In genomic region chr3:37909067-37909911, GRCh38 we compare ENCODE assay signal across 13 cellular contexts. TPM values are rescaled to one million over a fixed set of nuclear protein-coding genes. Genes with fewer than 3 reads are reported as not detected.
DNase-seq lines count a peak whose midpoint lies in the region; FAIRE-seq and TF ChIP-seq lines count a peak whose summit lies in the region.
"Had no signal": no experiment of that assay in that cellular context is flagged by ENCODE, and none has a peak within 500 bp of the region (broad histone marks: within the 10 kb centered on the region; RNA-seq: fewer than 3 reads in every experiment).

No MANE protein-coding gene starts in this region.

- intact Hi-C loops in testis (cut with DNase I; ENCODE audit: low total_unique reads), result no loop called here

- no peaks in the 10 kb centered on the region for H3K36me3 ChIP-seq in testis (ENCODE audit: low read depth, missing control alignments)
- no peaks in the 10 kb centered on the region for H3K36me3 ChIP-seq in hepatocyte (replicated peaks; ENCODE audit: insufficient read depth, low read depth)
- H3K36me3 ChIP-seq: sigmoid colon, vagina had no signal

- FAIRE-seq in HTR-8/SVneo (lab: Jason Lieb, UNC), result no peak
- FAIRE-seq: colon had no signal

- TF ChIP-seq POLR2A in testis (IDR thresholded peaks at IDR 0.05), result no peak

- H3K4me1 ChIP-seq in testis (peaks cover 40% of the 10 kb centered on the region), hepatocyte (ENCODE audit: insufficient read depth) (peaks cover 30% of the 10 kb centered on the region)

- H3K27me3 ChIP-seq in testis, result no peaks in the 10 kb centered on the region
- no peaks in the 10 kb centered on the region for H3K27me3 ChIP-seq in hepatocyte
- H3K27me3 ChIP-seq: sigmoid colon, vagina had no signal

- no peak overlapping the region for H2AFZ ChIP-seq in hepatocyte

- DNase-seq in LHCN-M2 (ENCODE audit: low read depth) (peak; percentile 37), islet precursor cell (peak; percentile 89), testis (peak; percentile 38), HTR-8/SVneo (ENCODE audit: insufficient read length, low spot score) (no peak), hepatocyte (ENCODE audit: low spot score) (no peak)
- DNase-seq in activated CD4-positive, alpha-beta T cell treated with anti-CD3 and anti-CD28 coated beads for 1 hour, result no peak
- DNase-seq: activated effector memory CD4-positive, alpha-beta T cell treated with Interleukin-2 at 50 U/mL for 16 hours; DMS53; glutamatergic neuron; sigmoid colon had no signal

- peak overlapping the region; percentile 4; the same call in 1 of the 2 replicates for H3K27ac ChIP-seq in VCaP
- H3K27ac ChIP-seq in testis, result peak overlapping the region in 1 of 2 donors; percentile 12
- no peak overlapping the region for H3K27ac ChIP-seq in hepatocyte
- H3K27ac ChIP-seq: vagina had no signal

- no peak for TF ChIP-seq CTCF in VCaP (conservative IDR thresholded peaks at IDR 0.05)
- no peak for TF ChIP-seq CTCF in testis (IDR thresholded peaks at IDR 0.05)
- no peak for TF ChIP-seq CTCF in hepatocyte (IDR thresholded peaks at IDR 0.05; ENCODE audit: poor library complexity)

- peaks cover 58% of the 10 kb centered on the region for H3K79me2 ChIP-seq in hepatocyte

- 59 to 70% methylated on average over 5 of the region's 5 CpGs for WGBS in testis, 2 donors
- 97% methylated on average over 5 of the region's 5 CpGs for WGBS in hepatocyte (ENCODE audit: low lambda C conversion rate, missing lambda C conversion rate)

- H3K9me3 ChIP-seq in testis (no peaks in the 10 kb centered on the region), hepatocyte (ENCODE audit: low read depth) (no peaks in the 10 kb centered on the region)
- H3K9me3 ChIP-seq: sigmoid colon, vagina had no signal

- H3K9me2 ChIP-seq in hepatocyte (replicated peaks; ENCODE audit: insufficient read depth), result no peaks in the 10 kb centered on the region

- H3K4me2 ChIP-seq in hepatocyte, result no peak overlapping the region

- H4K20me1 ChIP-seq in hepatocyte (ENCODE audit: insufficient read depth, poor library complexity, severe bottlenecking), result peaks cover 8% of the 10 kb centered on the region

- H3K4me3 ChIP-seq in testis, result no peak overlapping the region
- H3K4me3 ChIP-seq in hepatocyte, result no peak overlapping the region
- H3K4me3 ChIP-seq: sigmoid colon, vagina had no signal

RNA-seq across cellular contexts. Expression of gene CTDSPL, which starts 47.6 kb away (rescaled TPM):
- total RNA-seq in LHCN-M2 (2014; rRNA removed), result 25.6 and 26.5 TPM in 2 replicates
- 38.5 TPM for polyA plus RNA-seq in LHCN-M2 (2012)
- total RNA-seq in testis, result 10 to 100 TPM; 32.4 to 43.0 TPM
- polyA plus RNA-seq in testis (ENCODE audit: insufficient read depth, low read depth, low replicate concordance), result 24.4 TPM
- total RNA-seq in hepatocyte, result 32.1 and 33.7 TPM in 2 replicates
- polyA plus RNA-seq in hepatocyte, result 29.2 and 39.9 TPM in 2 replicates

Comparison
In these comparisons a context has a peak if more than half of its experiments do, and no peak if none do; other contexts are left out.
1. DNase-seq: peak in LHCN-M2 (single experiment), islet precursor cell (single experiment) and testis (single experiment); none in HTR-8/SVneo (single experiment), activated CD4-positive, alpha-beta T cell treated with anti-CD3 and anti-CD28 coated beads for 1 hour (single experiment) and hepatocyte (single experiment).